1 cellular context compared by ENCODE assay signal in genomic region chr11:109914809-109915653, GRCh38.
TF ChIP-seq lines count a peak whose summit lies in the region.

No MANE protein-coding gene starts in this region.

TF ChIP-seq in GM23338, 12 proteins besides CTCF, POLR2A, EP300 and RAD21 (continued from another document):
- TF ChIP-seq ZNF462 (CRISPR knock-in tag; IDR thresholded peaks at IDR 0.05) (no peak), ZNF114 (CRISPR knock-in tag; IDR thresholded peaks at IDR 0.05) (no peak), NANOG (IDR thresholded peaks at IDR 0.05; ENCODE audit: borderline replicate concordance) (no peak), JUNB (IDR thresholded peaks at IDR 0.05; ENCODE audit: unreplicated experiment) (no peak), STAT1 (IDR thresholded peaks at IDR 0.05; ENCODE audit: unreplicated experiment) (no peak), EZH2phosphoT487 (IDR thresholded peaks at IDR 0.05; ENCODE audit: unreplicated experiment) (no peak), CREB1 (CRISPR knock-in tag; IDR thresholded peaks at IDR 0.05; ENCODE audit: low read depth) (no peak), ETS1 (IDR thresholded peaks at IDR 0.05) (no peak), REST (IDR thresholded peaks at IDR 0.05; ENCODE audit: unreplicated experiment) (no peak)
